Comparison of ENCODE assay signal across 8 cellular contexts in genomic region chr3:149969945-149970715, GRCh38. TPM values are rescaled to one million over a fixed set of nuclear protein-coding genes. Genes with fewer than 3 reads are reported as not detected.
DNase-seq lines count a peak whose midpoint lies in the region; ATAC-seq and TF ChIP-seq lines count a peak whose summit lies in the region.

No MANE protein-coding gene starts in this region.

- H3K27me3 ChIP-seq in ACC112 (ENCODE audit: insufficient read depth, low read length) (no peaks in the 10 kb centered on the region), lower lobe of right lung (ENCODE audit: low read depth) (peaks cover 10% of the 10 kb centered on the region)

- no peak for TF ChIP-seq CTCF in lower lobe of right lung (IDR thresholded peaks at IDR 0.05)

- H2AFZ ChIP-seq in ACC112 (ENCODE audit: low read length, unreplicated experiment), result peak overlapping the region; percentile 82

- H3K9me3 ChIP-seq in lower lobe of right lung, result no peaks in the 10 kb centered on the region

- H3K79me2 ChIP-seq in ACC112 (ENCODE audit: control insufficient read depth, insufficient read depth, low read length, unreplicated experiment), result peaks cover 66% of the 10 kb centered on the region

- H3K4me1 ChIP-seq in ACC112 (ENCODE audit: control insufficient read depth, insufficient read depth, low read length, unreplicated experiment) (peaks cover 37% of the 10 kb centered on the region), lower lobe of right lung (peaks cover 22% of the 10 kb centered on the region)

- intact Hi-C loops in lower lobe of right lung (cut with DNase I), result no loop called here

- H3K27ac ChIP-seq in ACC112 (ENCODE audit: low read depth, low read length) (peak overlapping the region; percentile 91), lower lobe of right lung (peak overlapping the region; percentile 66)

- peak; percentile 58 for ATAC-seq in GM18873 (IDR thresholded peaks at IDR 0.05; ENCODE audit: low FRiP score, unreplicated experiment)
- ATAC-seq in HG03139 (IDR thresholded peaks at IDR 0.05; ENCODE audit: unreplicated experiment), result peak; percentile 53
- peak; percentile 85 to 87 for ATAC-seq in lower lobe of right lung

- H3K36me3 ChIP-seq in ACC112 (ENCODE audit: insufficient read depth, low read length), result peaks cover 26% of the 10 kb centered on the region; the same call in 1 of the 2 replicates
- H3K36me3 ChIP-seq in lower lobe of right lung, result peaks cover 3% of the 10 kb centered on the region

- H3K4me3 ChIP-seq in ACC112 (ENCODE audit: low read depth, low read length) (peak overlapping the region; percentile 92), lower lobe of right lung (peak overlapping the region; percentile 88)

- DNase-seq in NCI-H345 treated with DMSO at 0.1 percent for 48 hours (lab: John Stamatoyannopoulos, UW; ENCODE audit: unreplicated experiment) (peak; percentile 19), lower lobe of right lung (peak; percentile 87)
- peak; percentile 57 to 61 for DNase-seq in activated CD8-positive, alpha-beta memory T cell treated with anti-CD3 and anti-CD28 coated beads for 1 hour (ENCODE audit: extremely low read depth in 1 of 2, low read depth in 1 of 2)
- DNase-seq in effector CD4-positive, alpha-beta T cell, result peak; percentile 61
- DNase-seq in stimulated activated CD4-positive, alpha-beta T cell treated with anti-CD3 and anti-CD28 coated beads, Interleukin-4, amount 100 ng/mL, for 48 hours (ENCODE audit: low read depth in 2 of 2), result peak; percentile 54 to 60

RNA-seq across cellular contexts. Expression of gene PFN2, which starts 0.6 kb away (rescaled TPM):
- total RNA-seq in lower lobe of right lung, result 28.5 TPM

Comparison
In these comparisons a context has a peak if more than half of its experiments do, and no peak if none do; other contexts are left out.
1. Peak in every context shown above with its lines: DNase-seq, ATAC-seq, H3K4me3 ChIP-seq and H3K27ac ChIP-seq.
2. DNase-seq: peak in every context shown above with its lines; median percentile 87 in lower lobe of right lung; 61 in effector CD4-positive, alpha-beta T cell; 59 in activated CD8-positive, alpha-beta memory T cell treated with anti-CD3 and anti-CD28 coated beads for 1 hour; 57 in stimulated activated CD4-positive, alpha-beta T cell treated with anti-CD3 and anti-CD28 coated beads, Interleukin-4, amount 100 ng/mL, for 48 hours; 19 in NCI-H345 treated with DMSO at 0.1 percent for 48 hours.